In the genomic region with DNA sequence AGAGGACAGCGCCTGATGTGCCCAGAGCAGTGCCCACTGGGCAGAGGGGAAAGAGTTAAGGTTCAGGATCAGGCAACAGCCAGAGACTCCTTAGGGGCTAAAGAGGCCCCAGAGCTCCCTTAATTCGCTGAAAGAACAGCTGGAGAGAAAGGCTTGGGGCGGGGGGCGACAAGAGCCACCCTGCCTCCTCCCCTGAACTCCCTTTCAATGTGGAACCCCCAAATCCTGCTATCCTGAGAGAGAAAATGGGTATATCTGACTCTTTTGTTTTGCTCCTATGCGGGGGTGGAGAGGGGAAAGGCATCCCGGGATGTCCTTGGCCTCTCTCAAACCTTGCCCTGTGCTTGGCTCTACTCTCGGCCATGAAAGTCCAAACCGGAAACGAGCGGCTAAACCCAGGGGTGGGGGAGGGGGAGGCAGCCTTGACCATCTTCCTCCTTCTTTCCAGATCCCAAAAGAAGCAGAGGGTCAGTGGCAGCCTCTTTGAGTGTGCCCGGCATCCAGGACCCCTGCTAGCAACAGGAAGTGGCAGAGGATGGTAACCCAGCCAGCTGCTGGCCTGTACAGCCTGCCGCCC, we compare ENCODE assay signal across 10 cellular contexts. TPM values are rescaled to one million over a fixed set of nuclear protein-coding genes. Genes with fewer than 3 reads are reported as not detected.
A peak's percentile ranks its signal among the peaks of the same experiment; 100 is the strongest.
DNase-seq lines count a peak whose midpoint lies in the region; TF ChIP-seq lines count a peak whose summit lies in the region.
"Had no signal": no experiment of that assay in that cellular context is flagged by ENCODE, and none has a peak within 500 bp of the region (broad histone marks: within the 10 kb centered on the region; RNA-seq: fewer than 3 reads in every experiment).

No MANE protein-coding gene starts in this region.

- H2BK120ac ChIP-seq in trophoblast cell (ENCODE audit: insufficient read depth, low read length, poor library complexity): no peak overlapping the region

- H3K4me1 Mint-ChIP-seq in endodermal cell: peaks cover 14% of the 10 kb centered on the region

- TF ChIP-seq EP300 in tibial nerve (IDR thresholded peaks at IDR 0.05): peak in 1 of 2 donors; percentile 13

- H3K36me3 ChIP-seq in endodermal cell (ENCODE audit: control insufficient read depth, insufficient read depth, low read length): no peaks in the 10 kb centered on the region
- no peaks in the 10 kb centered on the region for H3K36me3 ChIP-seq in muscle layer of duodenum (ENCODE audit: control insufficient read depth in 1 of 2, insufficient read depth in 2 of 2, low read length in 2 of 2)
- H3K36me3 ChIP-seq in tibial nerve: peaks cover 0 to 1% (median 0%) of the 10 kb centered on the region in 3 donors
- H3K36me3 ChIP-seq in trophoblast cell (ENCODE audit: control insufficient read depth in 1 of 2, insufficient read depth in 2 of 2, low read length in 2 of 2): no peaks in the 10 kb centered on the region

- no peak overlapping the region for H3K27ac ChIP-seq in endodermal cell (ENCODE audit: low read depth, low read length)
- peak overlapping the region; percentile 58 for H3K27ac ChIP-seq in muscle layer of duodenum (ENCODE audit: low read length)
- peak overlapping the region; percentile 64 to 99 (median 79) for H3K27ac ChIP-seq in tibial nerve
- H3K27ac ChIP-seq in trophoblast cell (ENCODE audit: low read depth, low read length): no peak overlapping the region

- H3K9me3 Mint-ChIP-seq in endodermal cell: no peaks in the 10 kb centered on the region
- H3K9me3 Mint-ChIP-seq: central memory CD8-positive, alpha-beta T cell had no signal

- peak; percentile 60 for DNase-seq in NCI-H82 (lab: John Stamatoyannopoulos, UW)
- DNase-seq in endodermal cell: no peak
- peak; percentile 38 to 49 for DNase-seq in tibial nerve (ENCODE audit: low spot score in 2 of 2)
- DNase-seq in stimulated activated CD4-positive, alpha-beta T cell treated with anti-CD3 and anti-CD28 coated beads, Interleukin-2, amount 100 ng/mL, for 48 hours: no peak
- DNase-seq in trophoblast cell: no peak
- DNase-seq in NOMO-1 (lab: John Stamatoyannopoulos, UW; ENCODE audit: unreplicated experiment in 2 of 2): no peak
- DNase-seq: activated CD4-positive, alpha-beta T cell treated with anti-CD3 and anti-CD28 coated beads for 4 hours; NCI-H774 had no signal

- no peak overlapping the region for H3K18ac ChIP-seq in trophoblast cell (ENCODE audit: low read length)

- H3K79me1 ChIP-seq in trophoblast cell (ENCODE audit: low read length): no peaks in the 10 kb centered on the region

- H2AFZ ChIP-seq in trophoblast cell (ENCODE audit: insufficient read depth, low read length, poor library complexity): no peak overlapping the region

- TF ChIP-seq POLR2A in tibial nerve (IDR thresholded peaks at IDR 0.05): no peak

- no peak for TF ChIP-seq CTCF in endodermal cell (conservative IDR thresholded peaks at IDR 0.05)
- no peak for TF ChIP-seq CTCF in tibial nerve (IDR thresholded peaks at IDR 0.05)

- peak overlapping the region; percentile 58 for H3K27ac Mint-ChIP-seq in endodermal cell

- H3K4me3 ChIP-seq in endodermal cell (ENCODE audit: low read length) (no peak overlapping the region), muscle layer of duodenum (ENCODE audit: low read depth in 1 of 2, low read length in 2 of 2) (peak overlapping the region in 1 of 2 donors; percentile 44), tibial nerve (peak overlapping the region in 1 of 4 donors; percentile 35), trophoblast cell (ENCODE audit: low read depth, low read length) (no peak overlapping the region)

- no peak overlapping the region for H3K23ac ChIP-seq in trophoblast cell (ENCODE audit: low read length)

- no peak overlapping the region for H2BK12ac ChIP-seq in trophoblast cell (ENCODE audit: low read length)

- H3K9ac ChIP-seq in endodermal cell (ENCODE audit: extremely low read depth, low read length, poor library complexity, severe bottlenecking) (no peak overlapping the region), trophoblast cell (ENCODE audit: low read length) (no peak overlapping the region)

- H3K4ac ChIP-seq in trophoblast cell (ENCODE audit: low read depth, low read length): no peak overlapping the region

- H3K27me3 Mint-ChIP-seq in endodermal cell (ENCODE audit: insufficient read depth): no peaks in the 10 kb centered on the region
- H3K27me3 Mint-ChIP-seq: central memory CD8-positive, alpha-beta T cell had no signal

- H3K9me3 ChIP-seq in endodermal cell (ENCODE audit: control insufficient read depth, low read length) (no peaks in the 10 kb centered on the region), muscle layer of duodenum (ENCODE audit: control insufficient read depth in 1 of 2, low read length in 2 of 2) (no peaks in the 10 kb centered on the region), tibial nerve (no peaks in the 10 kb centered on the region), trophoblast cell (ENCODE audit: insufficient read depth, low read depth, low read length) (no peaks in the 10 kb centered on the region)

- H3K4me2 ChIP-seq in trophoblast cell (ENCODE audit: low read length): no peak overlapping the region

- no peaks in the 10 kb centered on the region for H3K36me3 Mint-ChIP-seq in endodermal cell (ENCODE audit: low read depth)

- no peak overlapping the region for H4K12ac ChIP-seq in trophoblast cell (ENCODE audit: low read depth, low read length)

- peaks cover 2% of the 10 kb centered on the region for H3K79me2 ChIP-seq in trophoblast cell (ENCODE audit: control insufficient read depth, insufficient read depth, low read length, poor library complexity)

- no peak overlapping the region for H2AK5ac ChIP-seq in trophoblast cell (ENCODE audit: low read length)

- WGBS in endodermal cell (ENCODE audit: insufficient coverage in 1 of 2, insufficient read length in 1 of 2), 2 experiments: 58 to 77% methylated on average over 9 to 12 of the region's 12 CpGs
- WGBS in tibial nerve, 2 donors: 17 to 22% methylated on average over 12 of the region's 12 CpGs
- WGBS in trophoblast cell (ENCODE audit: extremely low coverage, insufficient coverage, insufficient read length): no CpG with 5 or more reads among the region's 12 CpGs

- H4K8ac ChIP-seq in trophoblast cell (ENCODE audit: low read depth, low read length): no peak overlapping the region

- H4K91ac ChIP-seq in trophoblast cell (ENCODE audit: low read depth, low read length): no peak overlapping the region

- H3K4me1 ChIP-seq in endodermal cell (ENCODE audit: control insufficient read depth, insufficient read depth, low read length) (peaks cover 12% of the 10 kb centered on the region), muscle layer of duodenum (ENCODE audit: control insufficient read depth in 1 of 2, insufficient read depth in 2 of 2, low read length in 2 of 2) (peaks cover 34 to 63% of the 10 kb centered on the region in 2 donors), tibial nerve (peaks cover 0 to 71% (median 40%) of the 10 kb centered on the region in 4 donors), trophoblast cell (ENCODE audit: control insufficient read depth in 1 of 2, insufficient read depth in 2 of 2, low read length in 2 of 2) (peaks cover 5 to 18% of the 10 kb centered on the region in 2 experiments)

- H3K4me3 Mint-ChIP-seq in endodermal cell: no peak overlapping the region
- H3K4me3 Mint-ChIP-seq: central memory CD8-positive, alpha-beta T cell had no signal

- no peak overlapping the region for H2BK5ac ChIP-seq in trophoblast cell (ENCODE audit: low read depth, low read length, poor library complexity)

- H3K27me3 ChIP-seq in endodermal cell (ENCODE audit: control insufficient read depth, insufficient read depth, low read length, poor library complexity, severe bottlenecking) (no peaks in the 10 kb centered on the region), muscle layer of duodenum (ENCODE audit: low read depth, low read length) (no peaks in the 10 kb centered on the region), tibial nerve (no peaks in the 10 kb centered on the region), trophoblast cell (ENCODE audit: insufficient read depth, low read length) (no peaks in the 10 kb centered on the region)

- no peak overlapping the region for H3K14ac ChIP-seq in trophoblast cell (ENCODE audit: low read length)

RNA-seq across cellular contexts. Expression of gene PRKACA, which starts 4.7 kb away (rescaled TPM):
- 10 to 100 TPM; 62.1 to 73.8 TPM for total RNA-seq in endodermal cell
- polyA plus RNA-seq in endodermal cell (2013, experiment 1 of 2): 58.6 TPM
- polyA plus RNA-seq in endodermal cell (2013, experiment 2 of 2): 60.1 TPM
- total RNA-seq in tibial nerve: 10 to 100 TPM; 26.9 to 59.4 (median 41.3) TPM
- polyA plus RNA-seq in trophoblast cell (2013): 55.0 and 56.5 TPM in 2 replicates

RNA-seq across cellular contexts. Expression of gene SAMD1, which starts 22.3 kb away (rescaled TPM):
- 100 to 1,000 TPM in 1 of 2 donors, 10 to 100 TPM in 1; 94.2 to 126 TPM for total RNA-seq in endodermal cell
- 66.5 TPM for polyA plus RNA-seq in endodermal cell (2013, experiment 1 of 2)
- 71.4 TPM for polyA plus RNA-seq in endodermal cell (2013, experiment 2 of 2)
- total RNA-seq in tibial nerve: 10 to 100 TPM in 3 of 4 donors, 1 to 10 TPM in 1; 5.9 to 31.4 (median 19.0) TPM
- 68.4 and 68.7 TPM in 2 replicates for polyA plus RNA-seq in trophoblast cell (2013)

RNA-seq across cellular contexts. Expression of gene ASF1B, which starts 23.5 kb away (rescaled TPM):
- total RNA-seq in endodermal cell (10 to 100 TPM; 37.8 to 47.8 TPM), tibial nerve (1 to 10 TPM in 1 of 4 donors, under 1 TPM in 1, not detected in 2; 0.90 to 2.3 TPM)
- polyA plus RNA-seq in endodermal cell (2013, experiment 1 of 2): 31.3 TPM
- polyA plus RNA-seq in endodermal cell (2013, experiment 2 of 2): 31.4 TPM
- 14.9 and 16.1 TPM in 2 replicates for polyA plus RNA-seq in trophoblast cell (2013)

RNA-seq across cellular contexts. Expression of gene C19orf67, which starts 27.3 kb away (rescaled TPM):
- total RNA-seq in endodermal cell (1 to 10 TPM in 1 of 2 donors, under 1 TPM in 1; 0.73 to 1.1 TPM), tibial nerve (not detected)
- not detected for polyA plus RNA-seq in endodermal cell (2013, experiment 1 of 2)
- not detected for polyA plus RNA-seq in endodermal cell (2013, experiment 2 of 2)
- polyA plus RNA-seq in trophoblast cell (2013): 0.19 TPM in 1 of 2 replicates, not detected in the other

RNA-seq across cellular contexts. Expression of gene MISP3, which starts 40.3 kb away (rescaled TPM):
- total RNA-seq in endodermal cell: 1 to 10 TPM in 1 of 2 donors, under 1 TPM in 1; 0.73 to 1.4 TPM
- polyA plus RNA-seq in endodermal cell (2013, experiment 1 of 2): 1.9 TPM
- 1.8 TPM for polyA plus RNA-seq in endodermal cell (2013, experiment 2 of 2)
- 1 to 10 TPM; 1.8 to 7.8 (median 7.2) TPM for total RNA-seq in tibial nerve
- 10.5 and 10.9 TPM in 2 replicates for polyA plus RNA-seq in trophoblast cell (2013)

Comparison
In these comparisons a context has a peak if more than half of its experiments do, and no peak if none do; other contexts are left out.
1. DNase-seq: peak in NCI-H82 (single experiment) and tibial nerve (2 of 2); none in endodermal cell (single experiment), stimulated activated CD4-positive, alpha-beta T cell treated with anti-CD3 and anti-CD28 coated beads, Interleukin-2, amount 100 ng/mL, for 48 hours (0 of 2), trophoblast cell (0 of 2) and NOMO-1 (0 of 2).
2. H3K27ac ChIP-seq: peak in muscle layer of duodenum (single experiment) and tibial nerve (4 of 4); none in endodermal cell (single experiment) and trophoblast cell (single experiment).
3. RNA of gene ASF1B, which starts 23.5 kb away (total RNA-seq): 37.8 to 47.8 TPM in endodermal cell; 0.90 to 2.3 TPM in tibial nerve; every median in the first group is over 10 times any median in the second.